9 cellular contexts compared by ENCODE assay signal in the genomic region with DNA sequence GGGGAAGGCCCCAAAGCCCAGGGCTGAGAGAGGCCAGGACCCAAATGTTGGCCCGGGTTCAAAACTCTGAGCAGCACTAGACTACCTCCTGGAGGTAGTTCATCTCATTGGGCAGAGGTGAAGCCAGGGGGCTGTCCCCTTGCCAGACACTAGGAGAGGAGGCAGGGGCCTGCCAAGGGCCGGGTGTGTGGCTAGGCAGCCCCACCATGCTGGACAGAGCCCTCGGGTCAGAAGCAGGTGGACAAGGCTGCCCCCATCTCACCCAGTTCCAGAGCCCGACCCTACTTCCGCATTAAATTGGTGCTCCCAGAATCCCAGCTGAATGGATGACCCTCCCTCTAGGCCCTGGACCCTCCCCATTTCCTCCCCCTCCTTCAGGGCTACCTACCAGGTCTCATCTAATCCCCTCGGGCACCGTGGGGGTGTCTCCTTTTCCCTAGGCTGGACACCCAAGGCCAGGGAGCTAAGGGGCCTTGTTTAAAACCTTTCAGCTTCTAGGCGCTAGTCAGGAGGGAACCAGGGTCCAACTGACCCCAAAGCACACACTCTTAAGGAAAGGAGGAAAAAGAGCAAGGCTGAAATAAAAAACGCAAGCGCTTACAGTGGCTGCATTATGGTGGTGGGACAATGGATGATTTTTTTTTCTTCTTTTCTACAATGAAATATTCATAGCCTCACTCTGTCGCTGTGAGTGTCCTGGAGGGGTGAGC.
DNase-seq lines count a peak whose midpoint lies in the region; ATAC-seq and TF ChIP-seq lines count a peak whose summit lies in the region.
"Had no signal": no experiment of that assay in that cellular context is flagged by ENCODE, and none has a peak within 500 bp of the region (broad histone marks: within the 10 kb centered on the region; RNA-seq: fewer than 3 reads in every experiment).

No MANE protein-coding gene starts in this region.

- H3K18ac ChIP-seq in mesendoderm (ENCODE audit: low read length), result peak overlapping the region; percentile 75

- no TSS peak for BruUV-seq in OCI-LY7 (replicated peaks; lab: Mats Ljungman, UMichigan)

- H3K27me3 Mint-ChIP-seq in activated T-helper 17 cell treated with anti-CD3 and anti-CD28 coated beads, Interleukin-2, amount 50 U/mL, for 72 hours, result no peaks in the 10 kb centered on the region

- POLR2A ChIA-PET in OCI-LY7 (lab: Charles Lee), result no interaction called here

- no peak for TF ChIP-seq CTCF in cardiac muscle cell (IDR thresholded peaks at IDR 0.05; ENCODE audit: low read depth, low read length)
- TF ChIP-seq CTCF in upper lobe of right lung (IDR thresholded peaks at IDR 0.05), result no peak
- no peak for TF ChIP-seq CTCF in OCI-LY7 (conservative IDR thresholded peaks at IDR 0.05; ENCODE audit: low read length)

- H3K79me2 ChIP-seq in mesendoderm (ENCODE audit: control insufficient read depth, insufficient read depth, low read length) (no peaks in the 10 kb centered on the region), OCI-LY7 (ENCODE audit: insufficient read depth, low read depth, low read length) (no peaks in the 10 kb centered on the region)

- WGBS in mesendoderm (ENCODE audit: extremely low coverage, insufficient coverage, low lambda C conversion rate), result no CpG with 5 or more reads among the region's 11 CpGs

- no peak overlapping the region for H2BK5ac ChIP-seq in mesendoderm (ENCODE audit: low read length)

- no peaks in the 10 kb centered on the region for H3K9me2 ChIP-seq in OCI-LY7 (ENCODE audit: insufficient read depth, low read length)

- H4K5ac ChIP-seq in mesendoderm (ENCODE audit: low read length), result no peak overlapping the region

- H3K4me1 ChIP-seq in cardiac muscle cell (ENCODE audit: low read depth), result peaks cover 7% of the 10 kb centered on the region
- H3K4me1 ChIP-seq in mesendoderm (ENCODE audit: control insufficient read depth, low read depth, low read length), result peaks cover 2% of the 10 kb centered on the region
- no peaks in the 10 kb centered on the region for H3K4me1 ChIP-seq in upper lobe of right lung
- no peaks in the 10 kb centered on the region for H3K4me1 ChIP-seq in OCI-LY7 (ENCODE audit: insufficient read depth, low read length, poor library complexity, severe bottlenecking)

- no peak overlapping the region for H2BK120ac ChIP-seq in mesendoderm (ENCODE audit: low read depth, low read length)

- no peak overlapping the region for H2AFZ ChIP-seq in OCI-LY7 (ENCODE audit: low read length)

- H2AK5ac ChIP-seq in mesendoderm (ENCODE audit: low read length), result no peak overlapping the region

- no peaks in the 10 kb centered on the region for H3K36me3 ChIP-seq in cardiac muscle cell
- H3K36me3 ChIP-seq in mesendoderm (ENCODE audit: control insufficient read depth, insufficient read depth, low read length), result no peaks in the 10 kb centered on the region
- H3K36me3 ChIP-seq in upper lobe of right lung, result no peaks in the 10 kb centered on the region
- H3K36me3 ChIP-seq in OCI-LY7 (ENCODE audit: insufficient read depth, low read length), result no peaks in the 10 kb centered on the region

- no peak for DNase-seq in cardiac muscle cell (ENCODE audit: low read depth in 1 of 2, low spot score in 1 of 2)
- no peak for DNase-seq in Right ventricle myocardium superior
- DNase-seq in mesendoderm, result no peak
- DNase-seq in upper lobe of right lung, result no peak
- DNase-seq in OCI-LY7 (ENCODE audit: low spot score), result no peak
- DNase-seq in cerebellum (ENCODE audit: low spot score), result no peak

- intact Hi-C loops in Right ventricle myocardium superior (cut with DNase I) (no loop called here), upper lobe of right lung (cut with DNase I) (no loop called here), OCI-LY7 (cut with micrococcal nuclease; ENCODE audit: unreplicated experiment) (no loop called here)

- H4K20me1 ChIP-seq in OCI-LY7 (ENCODE audit: insufficient read depth, low read length), result no peaks in the 10 kb centered on the region

- H3K4ac ChIP-seq in mesendoderm (ENCODE audit: low read depth, low read length), result peak overlapping the region; percentile 29

- peaks cover 7% of the 10 kb centered on the region for H3K4me1 Mint-ChIP-seq in activated T-helper 17 cell treated with anti-CD3 and anti-CD28 coated beads, Interleukin-2, amount 50 U/mL, for 72 hours

- no peak overlapping the region for H3K9ac ChIP-seq in mesendoderm (ENCODE audit: low read length)

- H3K4me3 ChIP-seq in cardiac muscle cell (peak overlapping the region; percentile 37), mesendoderm (ENCODE audit: low read length) (no peak overlapping the region), upper lobe of right lung (peak overlapping the region; percentile 45), OCI-LY7 (ENCODE audit: low read depth, low read length, poor library complexity, severe bottlenecking) (no peak overlapping the region)

- peak overlapping the region; percentile 48 for H3K4me3 Mint-ChIP-seq in activated T-helper 17 cell treated with anti-CD3 and anti-CD28 coated beads, Interleukin-2, amount 50 U/mL, for 72 hours

- no peak overlapping the region for H3K27ac Mint-ChIP-seq in activated T-helper 17 cell treated with anti-CD3 and anti-CD28 coated beads, Interleukin-2, amount 50 U/mL, for 72 hours

- no peaks in the 10 kb centered on the region for H3K36me3 Mint-ChIP-seq in activated T-helper 17 cell treated with anti-CD3 and anti-CD28 coated beads, Interleukin-2, amount 50 U/mL, for 72 hours (ENCODE audit: low read depth)

- H3K27me3 ChIP-seq in cardiac muscle cell, result no peaks in the 10 kb centered on the region
- H3K27me3 ChIP-seq in mesendoderm (ENCODE audit: insufficient read depth, low read length, poor library complexity), result no peaks in the 10 kb centered on the region
- no peaks in the 10 kb centered on the region for H3K27me3 ChIP-seq in upper lobe of right lung

- H3K79me1 ChIP-seq in mesendoderm (ENCODE audit: low read length), result peaks cover 8% of the 10 kb centered on the region

- peak overlapping the region; percentile 1 for H3K56ac ChIP-seq in mesendoderm (ENCODE audit: low read length)

- H3K4me2 ChIP-seq in mesendoderm (ENCODE audit: low read length) (peak overlapping the region; percentile 4), OCI-LY7 (ENCODE audit: low read length) (no peak overlapping the region)

- H3K9me3 ChIP-seq in cardiac muscle cell (ENCODE audit: low read depth) (no peaks in the 10 kb centered on the region), upper lobe of right lung (no peaks in the 10 kb centered on the region), OCI-LY7 (ENCODE audit: low read length) (no peaks in the 10 kb centered on the region)

- H4K8ac ChIP-seq in mesendoderm (ENCODE audit: low read depth, low read length), result no peak overlapping the region

- CTCF ChIA-PET in OCI-LY7 (lab: Charles Lee; ENCODE audit: unreplicated experiment), result no interaction called here

- no peak overlapping the region for H2BK15ac ChIP-seq in mesendoderm (replicated peaks; ENCODE audit: low read depth)

- no peak overlapping the region for H3K23ac ChIP-seq in mesendoderm (ENCODE audit: low read length)

- H3K9me3 Mint-ChIP-seq in activated T-helper 17 cell treated with anti-CD3 and anti-CD28 coated beads, Interleukin-2, amount 50 U/mL, for 72 hours, result no peaks in the 10 kb centered on the region

- no peak overlapping the region for H3K27ac ChIP-seq in cardiac muscle cell
- no peak overlapping the region for H3K27ac ChIP-seq in mesendoderm (ENCODE audit: low read depth, low read length)
- H3K27ac ChIP-seq in upper lobe of right lung, result no peak overlapping the region
- H3K27ac ChIP-seq in OCI-LY7 (ENCODE audit: low read depth, low read length, poor library complexity, severe bottlenecking), result no peak overlapping the region
- H3K27ac ChIP-seq: HL-60 had no signal

- ATAC-seq in Right ventricle myocardium superior (ENCODE audit: poor library complexity) (no peak), upper lobe of right lung (no peak), esophagus mucosa (no peak)
- ATAC-seq in activated T-helper 17 cell treated with anti-CD3 and anti-CD28 coated beads, Interleukin-2, amount 50 U/mL, for 72 hours (replicated peaks), result no peak

Comparison
In these comparisons a context has a peak if more than half of its experiments do, and no peak if none do; other contexts are left out.
1. H3K4me3 ChIP-seq: peak in cardiac muscle cell (single experiment) and upper lobe of right lung (single experiment); none in mesendoderm (single experiment) and OCI-LY7 (single experiment).